2 cellular contexts compared by ENCODE assay signal in genomic region chr10:128438417-128439063, GRCh38.
TF ChIP-seq lines count a peak whose summit lies in the region.

No MANE protein-coding gene starts in this region.

TF ChIP-seq in IMR-90, 13 proteins besides CTCF, POLR2A, EP300 and RAD21:
- no peak for TF ChIP-seq CEBPB (IDR thresholded peaks at IDR 0.05; ENCODE audit: low read depth, low read length)
- TF ChIP-seq SMC3 (IDR thresholded peaks at IDR 0.05; ENCODE audit: low read depth, low read length) = no peak
- TF ChIP-seq FOS (IDR thresholded peaks at IDR 0.05; ENCODE audit: low read depth, low read length) = no peak
- TF ChIP-seq, protein P1, sequence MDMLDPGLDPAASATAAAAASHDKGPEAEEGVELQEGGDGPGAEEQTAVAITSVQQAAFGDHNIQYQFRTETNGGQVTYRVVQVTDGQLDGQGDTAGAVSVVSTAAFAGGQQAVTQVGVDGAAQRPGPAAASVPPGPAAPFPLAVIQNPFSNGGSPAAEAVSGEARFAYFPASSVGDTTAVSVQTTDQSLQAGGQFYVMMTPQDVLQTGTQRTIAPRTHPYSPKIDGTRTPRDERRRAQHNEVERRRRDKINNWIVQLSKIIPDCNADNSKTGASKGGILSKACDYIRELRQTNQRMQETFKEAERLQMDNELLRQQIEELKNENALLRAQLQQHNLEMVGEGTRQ (IDR thresholded peaks at IDR 0.05; ENCODE audit: low read depth, low read length) = no peak
- TF ChIP-seq RCOR1 (IDR thresholded peaks at IDR 0.05; ENCODE audit: insufficient replicate concordance, low read length) = no peak
- no peak for TF ChIP-seq MAFK (IDR thresholded peaks at IDR 0.05; ENCODE audit: low read depth, low read length)
- no peak for TF ChIP-seq RFX5 (IDR thresholded peaks at IDR 0.05; ENCODE audit: low read depth, low read length)

TF ChIP-seq in H1, 55 proteins besides CTCF, POLR2A, EP300 and RAD21:
- TF ChIP-seq KDM4A (IDR thresholded peaks at IDR 0.05; ENCODE audit: low read depth, low read length, severe bottlenecking) (no peak), TCF12 (IDR thresholded peaks at IDR 0.05; ENCODE audit: low read depth, low read length) (no peak), BCL11A (IDR thresholded peaks at IDR 0.05; ENCODE audit: low read depth in 2 of 2, low read length in 2 of 2) (no peak)
- TF ChIP-seq, protein P2, sequence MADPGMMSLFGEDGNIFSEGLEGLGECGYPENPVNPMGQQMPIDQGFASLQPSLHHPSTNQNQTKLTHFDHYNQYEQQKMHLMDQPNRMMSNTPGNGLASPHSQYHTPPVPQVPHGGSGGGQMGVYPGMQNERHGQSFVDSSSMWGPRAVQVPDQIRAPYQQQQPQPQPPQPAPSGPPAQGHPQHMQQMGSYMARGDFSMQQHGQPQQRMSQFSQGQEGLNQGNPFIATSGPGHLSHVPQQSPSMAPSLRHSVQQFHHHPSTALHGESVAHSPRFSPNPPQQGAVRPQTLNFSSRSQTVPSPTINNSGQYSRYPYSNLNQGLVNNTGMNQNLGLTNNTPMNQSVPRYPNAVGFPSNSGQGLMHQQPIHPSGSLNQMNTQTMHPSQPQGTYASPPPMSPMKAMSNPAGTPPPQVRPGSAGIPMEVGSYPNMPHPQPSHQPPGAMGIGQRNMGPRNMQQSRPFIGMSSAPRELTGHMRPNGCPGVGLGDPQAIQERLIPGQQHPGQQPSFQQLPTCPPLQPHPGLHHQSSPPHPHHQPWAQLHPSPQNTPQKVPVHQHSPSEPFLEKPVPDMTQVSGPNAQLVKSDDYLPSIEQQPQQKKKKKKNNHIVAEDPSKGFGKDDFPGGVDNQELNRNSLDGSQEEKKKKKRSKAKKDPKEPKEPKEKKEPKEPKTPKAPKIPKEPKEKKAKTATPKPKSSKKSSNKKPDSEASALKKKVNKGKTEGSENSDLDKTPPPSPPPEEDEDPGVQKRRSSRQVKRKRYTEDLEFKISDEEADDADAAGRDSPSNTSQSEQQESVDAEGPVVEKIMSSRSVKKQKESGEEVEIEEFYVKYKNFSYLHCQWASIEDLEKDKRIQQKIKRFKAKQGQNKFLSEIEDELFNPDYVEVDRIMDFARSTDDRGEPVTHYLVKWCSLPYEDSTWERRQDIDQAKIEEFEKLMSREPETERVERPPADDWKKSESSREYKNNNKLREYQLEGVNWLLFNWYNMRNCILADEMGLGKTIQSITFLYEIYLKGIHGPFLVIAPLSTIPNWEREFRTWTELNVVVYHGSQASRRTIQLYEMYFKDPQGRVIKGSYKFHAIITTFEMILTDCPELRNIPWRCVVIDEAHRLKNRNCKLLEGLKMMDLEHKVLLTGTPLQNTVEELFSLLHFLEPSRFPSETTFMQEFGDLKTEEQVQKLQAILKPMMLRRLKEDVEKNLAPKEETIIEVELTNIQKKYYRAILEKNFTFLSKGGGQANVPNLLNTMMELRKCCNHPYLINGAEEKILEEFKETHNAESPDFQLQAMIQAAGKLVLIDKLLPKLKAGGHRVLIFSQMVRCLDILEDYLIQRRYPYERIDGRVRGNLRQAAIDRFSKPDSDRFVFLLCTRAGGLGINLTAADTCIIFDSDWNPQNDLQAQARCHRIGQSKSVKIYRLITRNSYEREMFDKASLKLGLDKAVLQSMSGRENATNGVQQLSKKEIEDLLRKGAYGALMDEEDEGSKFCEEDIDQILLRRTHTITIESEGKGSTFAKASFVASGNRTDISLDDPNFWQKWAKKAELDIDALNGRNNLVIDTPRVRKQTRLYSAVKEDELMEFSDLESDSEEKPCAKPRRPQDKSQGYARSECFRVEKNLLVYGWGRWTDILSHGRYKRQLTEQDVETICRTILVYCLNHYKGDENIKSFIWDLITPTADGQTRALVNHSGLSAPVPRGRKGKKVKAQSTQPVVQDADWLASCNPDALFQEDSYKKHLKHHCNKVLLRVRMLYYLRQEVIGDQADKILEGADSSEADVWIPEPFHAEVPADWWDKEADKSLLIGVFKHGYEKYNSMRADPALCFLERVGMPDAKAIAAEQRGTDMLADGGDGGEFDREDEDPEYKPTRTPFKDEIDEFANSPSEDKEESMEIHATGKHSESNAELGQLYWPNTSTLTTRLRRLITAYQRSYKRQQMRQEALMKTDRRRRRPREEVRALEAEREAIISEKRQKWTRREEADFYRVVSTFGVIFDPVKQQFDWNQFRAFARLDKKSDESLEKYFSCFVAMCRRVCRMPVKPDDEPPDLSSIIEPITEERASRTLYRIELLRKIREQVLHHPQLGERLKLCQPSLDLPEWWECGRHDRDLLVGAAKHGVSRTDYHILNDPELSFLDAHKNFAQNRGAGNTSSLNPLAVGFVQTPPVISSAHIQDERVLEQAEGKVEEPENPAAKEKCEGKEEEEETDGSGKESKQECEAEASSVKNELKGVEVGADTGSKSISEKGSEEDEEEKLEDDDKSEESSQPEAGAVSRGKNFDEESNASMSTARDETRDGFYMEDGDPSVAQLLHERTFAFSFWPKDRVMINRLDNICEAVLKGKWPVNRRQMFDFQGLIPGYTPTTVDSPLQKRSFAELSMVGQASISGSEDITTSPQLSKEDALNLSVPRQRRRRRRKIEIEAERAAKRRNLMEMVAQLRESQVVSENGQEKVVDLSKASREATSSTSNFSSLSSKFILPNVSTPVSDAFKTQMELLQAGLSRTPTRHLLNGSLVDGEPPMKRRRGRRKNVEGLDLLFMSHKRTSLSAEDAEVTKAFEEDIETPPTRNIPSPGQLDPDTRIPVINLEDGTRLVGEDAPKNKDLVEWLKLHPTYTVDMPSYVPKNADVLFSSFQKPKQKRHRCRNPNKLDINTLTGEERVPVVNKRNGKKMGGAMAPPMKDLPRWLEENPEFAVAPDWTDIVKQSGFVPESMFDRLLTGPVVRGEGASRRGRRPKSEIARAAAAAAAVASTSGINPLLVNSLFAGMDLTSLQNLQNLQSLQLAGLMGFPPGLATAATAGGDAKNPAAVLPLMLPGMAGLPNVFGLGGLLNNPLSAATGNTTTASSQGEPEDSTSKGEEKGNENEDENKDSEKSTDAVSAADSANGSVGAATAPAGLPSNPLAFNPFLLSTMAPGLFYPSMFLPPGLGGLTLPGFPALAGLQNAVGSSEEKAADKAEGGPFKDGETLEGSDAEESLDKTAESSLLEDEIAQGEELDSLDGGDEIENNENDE (IDR thresholded peaks at IDR 0.05; ENCODE audit: insufficient replicate concordance, low read length) = no peak
